In genomic region chr22:25002241-25002985, GRCh38 we compare ENCODE assay signal across 1 cellular context.
TF ChIP-seq lines count a peak whose summit lies in the region.

No MANE protein-coding gene starts in this region.

TF ChIP-seq in HepG2, 621 proteins besides CTCF, POLR2A, EP300 and RAD21:
- TF ChIP-seq ZNF724P (CRISPR knock-in tag; IDR thresholded peaks at IDR 0.05; ENCODE audit: borderline replicate concordance) (no peak), JUND (CRISPR knock-in tag; IDR thresholded peaks at IDR 0.05) (no peak), NFKBIZ (CRISPR knock-in tag; IDR thresholded peaks at IDR 0.05) (no peak), RXRB (CRISPR knock-in tag; IDR thresholded peaks at IDR 0.05; ENCODE audit: borderline replicate concordance) (no peak), ZBTB7A (CRISPR knock-in tag; IDR thresholded peaks at IDR 0.05) (no peak), ZBTB7B (CRISPR knock-in tag; IDR thresholded peaks at IDR 0.05) (no peak), YEATS4 (CRISPR knock-in tag; IDR thresholded peaks at IDR 0.05; ENCODE audit: borderline replicate concordance) (no peak), ZNF451 (CRISPR knock-in tag; IDR thresholded peaks at IDR 0.05) (no peak), RFX1 (IDR thresholded peaks at IDR 0.05) (no peak), HNF4A (CRISPR knock-in tag; IDR thresholded peaks at IDR 0.05) (peak; percentile 15; the same call in 1 of the 2 replicates), ZNF605 (CRISPR knock-in tag; IDR thresholded peaks at IDR 0.05) (no peak), E2F2 (CRISPR knock-in tag; IDR thresholded peaks at IDR 0.05; ENCODE audit: borderline replicate concordance) (no peak), MTA3 (CRISPR knock-in tag; IDR thresholded peaks at IDR 0.05) (no peak), CHD4 (IDR thresholded peaks at IDR 0.05; ENCODE audit: borderline replicate concordance, low read length) (0 out of 2 replicates have a peak, but pooled peaks have one; percentile 17), SNAPC4 (CRISPR knock-in tag; IDR thresholded peaks at IDR 0.05) (no peak), ZNF296 (CRISPR knock-in tag; conservative IDR thresholded peaks at IDR 0.05) (no peak), GPN1 (CRISPR knock-in tag; IDR thresholded peaks at IDR 0.05; ENCODE audit: borderline replicate concordance) (no peak), ZNF546 (CRISPR knock-in tag; conservative IDR thresholded peaks at IDR 0.05) (no peak), MYC (CRISPR knock-in tag; IDR thresholded peaks at IDR 0.05; ENCODE audit: borderline replicate concordance) (no peak), ZNF225 (CRISPR knock-in tag; IDR thresholded peaks at IDR 0.05) (no peak), CEBPB (IDR thresholded peaks at IDR 0.05; ENCODE audit: borderline replicate concordance, low read depth, low read length) (peak; percentile 71), ZC3H13 (CRISPR knock-in tag; IDR thresholded peaks at IDR 0.05) (no peak), KDM5B (CRISPR knock-in tag; IDR thresholded peaks at IDR 0.05; ENCODE audit: borderline replicate concordance) (no peak), SRF (IDR thresholded peaks at IDR 0.05; ENCODE audit: low read depth, low read length) (no peak), KMT2B (CRISPR knock-in tag; IDR thresholded peaks at IDR 0.05) (no peak), SP140L (CRISPR knock-in tag; IDR thresholded peaks at IDR 0.05; ENCODE audit: borderline replicate concordance) (no peak), ZFYVE20 (CRISPR knock-in tag; IDR thresholded peaks at IDR 0.05; ENCODE audit: borderline replicate concordance, low read depth) (no peak), PRMT3 (CRISPR knock-in tag; IDR thresholded peaks at IDR 0.05; ENCODE audit: borderline replicate concordance, low read depth) (no peak), TIGD3 (CRISPR knock-in tag; IDR thresholded peaks at IDR 0.05; ENCODE audit: borderline replicate concordance) (no peak), ZNF362 (CRISPR knock-in tag; IDR thresholded peaks at IDR 0.05; ENCODE audit: borderline replicate concordance) (peak; percentile 70; the same call in 1 of the 2 replicates), RBFOX2 (IDR thresholded peaks at IDR 0.05; ENCODE audit: low read depth, low read length) (no peak), CEBPG (CRISPR knock-in tag; IDR thresholded peaks at IDR 0.05) (peak; percentile 86), SMARCE1 (IDR thresholded peaks at IDR 0.05; ENCODE audit: borderline replicate concordance) (no peak)
- TF ChIP-seq, protein P1, sequence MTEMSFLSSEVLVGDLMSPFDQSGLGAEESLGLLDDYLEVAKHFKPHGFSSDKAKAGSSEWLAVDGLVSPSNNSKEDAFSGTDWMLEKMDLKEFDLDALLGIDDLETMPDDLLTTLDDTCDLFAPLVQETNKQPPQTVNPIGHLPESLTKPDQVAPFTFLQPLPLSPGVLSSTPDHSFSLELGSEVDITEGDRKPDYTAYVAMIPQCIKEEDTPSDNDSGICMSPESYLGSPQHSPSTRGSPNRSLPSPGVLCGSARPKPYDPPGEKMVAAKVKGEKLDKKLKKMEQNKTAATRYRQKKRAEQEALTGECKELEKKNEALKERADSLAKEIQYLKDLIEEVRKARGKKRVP (CRISPR knock-in tag; IDR thresholded peaks at IDR 0.05) = peak in 1 of 2 experiments; percentile 45; a peak in 1 of 4 replicates
- TF ChIP-seq, protein P2, sequence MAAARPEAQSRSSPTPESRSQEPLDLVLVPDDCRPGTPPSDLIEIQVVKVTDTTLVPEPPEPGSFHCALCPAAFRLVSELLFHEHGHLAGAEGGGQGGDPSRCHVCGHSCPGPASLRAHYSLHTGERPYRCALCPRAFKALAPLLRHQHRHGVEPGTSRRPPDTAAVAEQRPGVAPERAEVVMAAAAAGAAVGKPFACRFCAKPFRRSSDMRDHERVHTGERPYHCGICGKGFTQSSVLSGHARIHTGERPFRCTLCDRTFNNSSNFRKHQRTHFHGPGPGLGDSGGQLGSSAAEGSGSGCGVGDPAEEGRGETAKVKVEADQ (CRISPR knock-in tag; IDR thresholded peaks at IDR 0.05; ENCODE audit: borderline replicate concordance) = no peak
- TF ChIP-seq, protein P3, sequence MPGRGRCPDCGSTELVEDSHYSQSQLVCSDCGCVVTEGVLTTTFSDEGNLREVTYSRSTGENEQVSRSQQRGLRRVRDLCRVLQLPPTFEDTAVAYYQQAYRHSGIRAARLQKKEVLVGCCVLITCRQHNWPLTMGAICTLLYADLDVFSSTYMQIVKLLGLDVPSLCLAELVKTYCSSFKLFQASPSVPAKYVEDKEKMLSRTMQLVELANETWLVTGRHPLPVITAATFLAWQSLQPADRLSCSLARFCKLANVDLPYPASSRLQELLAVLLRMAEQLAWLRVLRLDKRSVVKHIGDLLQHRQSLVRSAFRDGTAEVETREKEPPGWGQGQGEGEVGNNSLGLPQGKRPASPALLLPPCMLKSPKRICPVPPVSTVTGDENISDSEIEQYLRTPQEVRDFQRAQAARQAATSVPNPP (CRISPR knock-in tag; IDR thresholded peaks at IDR 0.05) = no peak
- TF ChIP-seq, protein P4, sequence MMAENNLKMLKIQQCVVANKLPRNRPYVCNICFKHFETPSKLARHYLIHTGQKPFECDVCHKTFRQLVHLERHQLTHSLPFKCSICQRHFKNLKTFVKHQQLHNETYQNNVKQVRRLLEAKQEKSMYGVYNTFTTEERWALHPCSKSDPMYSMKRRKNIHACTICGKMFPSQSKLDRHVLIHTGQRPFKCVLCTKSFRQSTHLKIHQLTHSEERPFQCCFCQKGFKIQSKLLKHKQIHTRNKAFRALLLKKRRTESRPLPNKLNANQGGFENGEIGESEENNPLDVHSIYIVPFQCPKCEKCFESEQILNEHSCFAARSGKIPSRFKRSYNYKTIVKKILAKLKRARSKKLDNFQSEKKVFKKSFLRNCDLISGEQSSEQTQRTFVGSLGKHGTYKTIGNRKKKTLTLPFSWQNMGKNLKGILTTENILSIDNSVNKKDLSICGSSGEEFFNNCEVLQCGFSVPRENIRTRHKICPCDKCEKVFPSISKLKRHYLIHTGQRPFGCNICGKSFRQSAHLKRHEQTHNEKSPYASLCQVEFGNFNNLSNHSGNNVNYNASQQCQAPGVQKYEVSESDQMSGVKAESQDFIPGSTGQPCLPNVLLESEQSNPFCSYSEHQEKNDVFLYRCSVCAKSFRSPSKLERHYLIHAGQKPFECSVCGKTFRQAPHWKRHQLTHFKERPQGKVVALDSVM (CRISPR knock-in tag; IDR thresholded peaks at IDR 0.05) = 0 out of 2 replicates have a peak, but pooled peaks have one; percentile 10
TF ChIP-seq in HepG2: peak in this region for 7.
